In the genomic region with DNA sequence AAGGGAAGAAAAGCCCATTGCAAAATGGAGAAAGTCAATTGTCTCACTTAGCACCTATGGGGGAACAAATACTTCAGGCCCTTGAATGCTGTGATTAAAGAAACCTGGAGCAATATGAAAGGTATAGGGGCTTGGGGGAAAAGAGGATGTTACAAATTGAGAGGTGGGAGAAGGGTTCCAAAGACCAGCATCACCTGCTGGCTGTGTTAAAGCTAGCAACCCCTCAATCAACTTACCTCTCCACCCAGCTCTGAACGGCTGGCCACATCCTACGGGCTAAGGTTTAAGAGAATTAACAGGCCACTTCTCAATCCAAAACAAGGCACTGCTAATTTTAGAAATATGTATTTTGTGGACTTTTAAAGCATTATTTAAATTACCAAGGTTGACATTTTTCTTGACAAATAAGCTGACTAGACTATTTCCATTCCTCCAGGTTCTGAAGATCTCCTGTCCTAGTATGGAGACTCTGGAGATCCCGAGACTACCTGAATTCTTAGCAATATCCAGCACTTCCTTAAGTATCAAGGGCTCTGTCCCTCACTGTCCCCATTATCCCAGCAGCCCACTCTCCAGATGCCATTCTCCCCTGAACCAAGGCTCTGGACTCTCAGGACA, we compare ENCODE assay signal across 19 cellular contexts. TPM values are rescaled to one million over a fixed set of nuclear protein-coding genes. Genes with fewer than 3 reads are reported as not detected.
"Had no signal": no experiment of that assay in that cellular context is flagged by ENCODE, and none has a peak within 500 bp of the region (broad histone marks: within the 10 kb centered on the region; RNA-seq: fewer than 3 reads in every experiment).

No MANE protein-coding gene starts in this region.

- H3K4me1 ChIP-seq: left ventricle myocardium inferior, sigmoid colon, upper lobe of right lung had no signal

- H3K9me3 ChIP-seq: left ventricle myocardium inferior, sigmoid colon, upper lobe of right lung had no signal

- H2AFZ ChIP-seq: hepatocyte had no signal

- H3K79me2 ChIP-seq: hepatocyte had no signal

- H3K4me3 ChIP-seq: hepatocyte, left ventricle myocardium inferior, sigmoid colon, upper lobe of right lung had no signal

- ATAC-seq: upper lobe of right lung had no signal

- DNase-seq: activated CD4-positive, alpha-beta T cell treated with anti-CD3 and anti-CD28 coated beads, Interleukin-2, amount 10 ng/mL, durations not matched to agents 7 days and 5 days; activated CD4-positive, CD25-positive, alpha-beta regulatory T cell; amygdala; effector memory CD4-positive, alpha-beta T cell; kidney; left ventricle myocardium inferior; sigmoid colon; stimulated activated CD4-positive, alpha-beta T cell treated with anti-CD3 and anti-CD28 coated beads, Interleukin-2, amount 100 ng/mL, for 24 hours; stimulated activated naive CD4-positive, alpha-beta T cell treated with Interleukin-2 at 50 U/mL for 16 hours; T-helper 1 cell; upper lobe of right lung had no signal

- H3K27ac ChIP-seq: hepatocyte, left ventricle myocardium inferior, sigmoid colon, upper lobe of right lung had no signal

- FAIRE-seq: kidney had no signal

- H3K9me3 Mint-ChIP-seq: activated CD4-positive, alpha-beta T cell treated with anti-CD3 and anti-CD28 coated beads, Interleukin-2, amount 10 ng/mL, durations not matched to agents 7 days and 5 days; activated naive CD4-positive, alpha-beta T cell treated with anti-CD3 and anti-CD28 coated beads, Interleukin-2, amount 50 U/mL, for 24 hours; memory B cell; nephron had no signal

- H3K27me3 ChIP-seq: hepatocyte, upper lobe of right lung had no signal

- H3K4me1 Mint-ChIP-seq: brain, nephron had no signal

- H3K27me3 Mint-ChIP-seq: activated naive CD4-positive, alpha-beta T cell treated with anti-CD3 and anti-CD28 coated beads, Interleukin-2, amount 50 U/mL, for 24 hours; brain; memory B cell had no signal

- H3K27ac Mint-ChIP-seq: activated CD4-positive, alpha-beta T cell treated with anti-CD3 and anti-CD28 coated beads, Interleukin-2, amount 10 ng/mL, durations not matched to agents 7 days and 5 days; memory B cell; nephron had no signal

- H3K4me2 ChIP-seq: hepatocyte had no signal

- H3K4me3 Mint-ChIP-seq: activated CD4-positive, alpha-beta T cell treated with anti-CD3 and anti-CD28 coated beads, Interleukin-2, amount 10 ng/mL, durations not matched to agents 7 days and 5 days; activated naive CD4-positive, alpha-beta T cell treated with anti-CD3 and anti-CD28 coated beads, Interleukin-2, amount 50 U/mL, for 24 hours; brain; memory B cell; nephron had no signal

RNA-seq across cellular contexts. Expression of a gene that starts 1.0 kb away (rescaled TPM):
- total RNA-seq: activated CD4-positive, alpha-beta T cell treated with anti-CD3 and anti-CD28 coated beads, Interleukin-2, amount 10 ng/mL, durations not matched to agents 7 days and 5 days; epithelial cell of proximal tubule; hepatocyte; kidney; left ventricle myocardium inferior; omental fat pad; pulmonary artery endothelial cell; sigmoid colon; upper lobe of right lung had no signal
- polyA plus RNA-seq: hepatocyte, sigmoid colon had no signal

RNA-seq across cellular contexts. Expression of a gene that starts 24.2 kb away (rescaled TPM):
- total RNA-seq: activated CD4-positive, alpha-beta T cell treated with anti-CD3 and anti-CD28 coated beads, Interleukin-2, amount 10 ng/mL, durations not matched to agents 7 days and 5 days; epithelial cell of proximal tubule; hepatocyte; kidney; omental fat pad; pulmonary artery endothelial cell; sigmoid colon; upper lobe of right lung had no signal
- polyA plus RNA-seq: hepatocyte, sigmoid colon had no signal
